ENCODE assay signal across 10 cellular contexts in the genomic region with DNA sequence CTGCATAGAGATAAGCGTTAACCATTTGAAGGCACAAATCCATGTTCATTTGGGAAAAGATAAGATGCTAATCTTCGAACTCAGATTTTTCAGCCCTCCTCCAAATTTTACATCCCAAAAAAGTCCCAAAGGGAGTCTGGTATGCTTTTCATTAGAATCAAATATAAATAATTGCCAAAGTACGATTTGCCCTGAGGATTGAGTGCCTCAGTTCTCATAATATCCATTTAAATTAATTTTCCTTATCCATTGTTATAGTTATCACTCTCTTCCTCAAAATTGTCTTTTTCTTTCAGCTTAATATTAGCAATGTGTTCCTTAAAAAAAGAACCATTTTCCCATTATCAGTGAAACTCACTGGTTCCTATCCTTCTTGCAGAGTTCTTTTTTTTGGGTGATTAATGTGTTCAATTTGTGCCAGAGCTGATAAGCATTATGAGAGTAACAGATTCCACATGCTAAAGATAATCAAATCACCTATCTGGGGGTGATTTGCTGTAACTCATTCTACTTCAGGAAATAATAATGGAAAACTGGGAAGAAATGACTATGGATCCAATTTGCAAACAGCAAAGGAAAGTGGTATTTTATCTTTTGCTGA. TPM values are rescaled to one million over a fixed set of nuclear protein-coding genes. Genes with fewer than 3 reads are reported as not detected.
DNase-seq lines count a peak whose midpoint lies in the region; ATAC-seq and TF ChIP-seq lines count a peak whose summit lies in the region.
"Had no signal": no experiment of that assay in that cellular context is flagged by ENCODE, and none has a peak within 500 bp of the region (broad histone marks: within the 10 kb centered on the region; RNA-seq: fewer than 3 reads in every experiment).

No MANE protein-coding gene starts in this region.

- H3K27me3 ChIP-seq in BJ (ENCODE audit: control insufficient read depth, insufficient read depth, low read length) (no peaks in the 10 kb centered on the region), prostate gland (replicated peaks; ENCODE audit: insufficient read depth) (no peaks in the 10 kb centered on the region)

- no peak for ATAC-seq in GM18861 (IDR thresholded peaks at IDR 0.05; ENCODE audit: unreplicated experiment)
- no peak for ATAC-seq in HG02970 (IDR thresholded peaks at IDR 0.05; ENCODE audit: low FRiP score, unreplicated experiment)
- ATAC-seq in naive thymus-derived CD8-positive, alpha-beta T cell: no peak

- H3K4me1 ChIP-seq in prostate gland (replicated peaks): no peaks in the 10 kb centered on the region

- TF ChIP-seq CTCF in BJ (IDR thresholded peaks at IDR 0.05; ENCODE audit: insufficient read depth, low read depth, low read length) (no peak), prostate gland (IDR thresholded peaks at IDR 0.05) (no peak)

- DNase-seq in BJ (ENCODE audit: low read depth) (no peak), amniotic epithelial cell (ENCODE audit: low read depth) (peak; percentile 22), prostate gland (ENCODE audit: low spot score) (no peak), activated gamma-delta T cell treated with Interleukin-2 at 50 U/mL for 16 hours (no peak)
- no peak for DNase-seq in naive thymus-derived CD8-positive, alpha-beta T cell
- DNase-seq: CD8-positive, alpha-beta memory T cell; NCI-H1436 had no signal

- H3K36me3 ChIP-seq in BJ (ENCODE audit: control insufficient read depth, insufficient read depth, low read length) (no peaks in the 10 kb centered on the region), prostate gland (no peaks in the 10 kb centered on the region)

- peaks cover 0 to 5% (median 0%) of the 10 kb centered on the region in 3 donors for H3K36me3 Mint-ChIP-seq in naive thymus-derived CD8-positive, alpha-beta T cell
- H3K36me3 Mint-ChIP-seq: CD8-positive, alpha-beta memory T cell had no signal

- CTCF ChIA-PET in BJ (lab: Yijun Ruan, JAX): interaction anchor here (0.9 to 3.6 kb wide), 3 partner anchors 13 to 125 kb away, joined by 3 to 11 read pairs (median 3); no protein-coding TSS in a partner anchor

- intact Hi-C loops in prostate gland (cut with DNase I): no loop called here

- H3K4me3 Mint-ChIP-seq in naive thymus-derived CD8-positive, alpha-beta T cell: peak overlapping the region in 1 of 10 donors; percentile 21

- 25% methylated on average over 3 of the region's 3 CpGs for WGBS in prostate gland

- peaks cover 1 to 14% (median 8%) of the 10 kb centered on the region in 5 donors for H3K27me3 Mint-ChIP-seq in naive thymus-derived CD8-positive, alpha-beta T cell
- H3K27me3 Mint-ChIP-seq: CD8-positive, alpha-beta memory T cell had no signal

- H3K9me3 Mint-ChIP-seq in naive thymus-derived CD8-positive, alpha-beta T cell: peaks cover 0 to 7% (median 0%) of the 10 kb centered on the region in 9 donors

- peak overlapping the region; percentile 82 to 88 for H3K27ac ChIP-seq in prostate gland

- TF ChIP-seq POLR2A in prostate gland (IDR thresholded peaks at IDR 0.05): no peak

- no peaks in the 10 kb centered on the region for H3K9me3 ChIP-seq in prostate gland

- POLR2A ChIA-PET in BJ (lab: Charles Lee): no interaction called here
- POLR2A ChIA-PET in naive thymus-derived CD8-positive, alpha-beta T cell (lab: Charles Lee): no interaction called here

- H3K27ac Mint-ChIP-seq in naive thymus-derived CD8-positive, alpha-beta T cell: no peak overlapping the region
- H3K27ac Mint-ChIP-seq: CD8-positive, alpha-beta memory T cell had no signal

- no peaks in the 10 kb centered on the region for H3K4me1 Mint-ChIP-seq in naive thymus-derived CD8-positive, alpha-beta T cell
- H3K4me1 Mint-ChIP-seq: CD8-positive, alpha-beta memory T cell had no signal

- H3K4me3 ChIP-seq in BJ (ENCODE audit: low read depth, low read length): peak overlapping the region; percentile 41
- H3K4me3 ChIP-seq in iPS-11a (ENCODE audit: low read depth, low read length): peak overlapping the region; percentile 43
- peak overlapping the region; percentile 39 to 46 for H3K4me3 ChIP-seq in prostate gland

RNA-seq across cellular contexts. Expression of gene HNMT, which starts 0.7 kb away (rescaled TPM):
- 7.7 and 14.6 TPM in 2 replicates for polyA plus RNA-seq in BJ (2011; rRNA removed)
- polyA minus RNA-seq in BJ (2011; rRNA and poly(A)+ RNA removed): 2.2 and 2.4 TPM in 2 replicates
- 10 to 100 TPM; 43.9 to 83.2 TPM for total RNA-seq in prostate gland
- total RNA-seq in naive thymus-derived CD8-positive, alpha-beta T cell: under 1 TPM; 0.11 to 0.34 TPM
- polyA plus RNA-seq in naive thymus-derived CD8-positive, alpha-beta T cell: under 1 TPM in 1 of 3 donors, not detected in 2; 0.46 TPM
- polyA plus RNA-seq: CD8-positive, alpha-beta memory T cell had no signal

Comparison
In these comparisons a context has a peak if more than half of its experiments do, and no peak if none do; other contexts are left out.
1. RNA of gene HNMT, which starts 0.7 kb away (total RNA-seq): 43.9 to 83.2 TPM in prostate gland; 0.11 to 0.34 TPM in naive thymus-derived CD8-positive, alpha-beta T cell; every median in the first group is over 10 times any median in the second.
2. Peak in every context shown above with its lines, with median percentiles within 50 percentile points of each other: H3K4me3 ChIP-seq.